8 cellular contexts compared by ENCODE assay signal in the genomic region with DNA sequence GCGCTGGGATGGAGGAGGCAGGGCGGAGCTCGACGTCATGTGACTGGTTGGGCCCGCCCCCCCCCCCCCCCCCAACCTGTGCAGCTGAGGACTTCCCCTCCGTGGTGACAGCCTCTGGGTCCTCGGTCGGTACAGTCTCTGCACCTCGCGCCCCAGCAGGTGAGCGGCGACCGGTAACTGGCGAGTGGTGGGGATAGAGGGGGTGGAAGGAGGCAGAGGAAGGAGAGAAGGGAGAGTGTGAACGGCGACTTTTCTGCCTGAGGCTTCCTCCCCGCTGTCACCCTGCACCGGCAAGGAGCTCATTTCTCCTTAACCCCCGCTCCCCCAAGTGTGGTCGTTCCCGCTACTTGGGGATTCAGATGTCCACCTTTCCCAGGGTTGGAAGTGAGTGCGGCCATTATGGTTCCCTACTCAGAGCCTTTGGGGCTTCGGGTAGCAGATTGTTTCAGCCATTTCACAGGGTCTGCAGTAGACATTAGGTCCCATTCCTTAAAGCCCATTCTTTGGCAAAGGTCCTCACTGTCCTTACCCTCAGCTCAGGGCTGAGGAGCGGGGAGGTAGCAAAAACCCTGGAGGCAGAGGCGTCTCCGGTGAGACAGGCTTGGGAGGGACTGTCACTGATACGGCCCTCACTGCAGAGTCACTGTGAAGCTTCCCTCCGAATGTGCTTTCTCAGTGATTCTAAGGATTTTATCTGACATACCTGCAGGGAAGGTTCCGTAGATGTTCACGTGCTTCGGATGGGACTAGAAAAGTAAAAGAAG. TPM values are rescaled to one million over a fixed set of nuclear protein-coding genes. Genes with fewer than 3 reads are reported as not detected.
DNase-seq lines count a peak whose midpoint lies in the region; ATAC-seq and TF ChIP-seq lines count a peak whose summit lies in the region.

A gene (plus strand): TSS at position 81 of the 764 bp plus-strand sequence. CDS start 31,719 bp downstream, outside the sequence.

- CTCF ChIA-PET in BJ (lab: Yijun Ruan, JAX): interaction anchor here (0.9 to 4.1 kb wide), 5 partner anchors 10 to 348 kb away, joined by 3 to 29 read pairs (median 3); no protein-coding TSS in a partner anchor
- CTCF ChIA-PET in activated naive CD4-positive, alpha-beta T cell treated with anti-CD3 and anti-CD28 coated beads, Interleukin-2, amount 10 ng/mL, durations not matched to agents 7 days and 5 days (lab: Charles Lee): interaction anchor here (0.9 to 3.8 kb wide), 3 partner anchors 12 to 308 kb away, joined by 3 to 50 read pairs (median 22); no protein-coding TSS in a partner anchor

- H3K36me3 ChIP-seq in BJ (ENCODE audit: control insufficient read depth, insufficient read depth, low read length): no peaks in the 10 kb centered on the region
- H3K36me3 ChIP-seq in urinary bladder (ENCODE audit: insufficient read depth): no peaks in the 10 kb centered on the region

- H3K4me3 ChIP-seq in BJ (ENCODE audit: low read depth, low read length): peak within 1 kb of the TSS; percentile 87
- H3K4me3 ChIP-seq in urinary bladder (ENCODE audit: low read depth, low read length): peak within 1 kb of the TSS; percentile 57

- peak within 1 kb of the TSS; percentile 100 for H3K27ac Mint-ChIP-seq in activated naive CD4-positive, alpha-beta T cell treated with anti-CD3 and anti-CD28 coated beads, Interleukin-2, amount 10 ng/mL, durations not matched to agents 7 days and 5 days

- H3K4me1 ChIP-seq in urinary bladder (ENCODE audit: insufficient read depth): no peaks in the 10 kb centered on the region

- DNase-seq in BJ (ENCODE audit: low read depth): no peak
- peak; percentile 92 for DNase-seq in SHP77 treated with DMSO at 0.1 percent for 48 hours (lab: John Stamatoyannopoulos, UW)
- peak; percentile 83 for DNase-seq in activated naive CD4-positive, alpha-beta T cell treated with anti-CD3 and anti-CD28 coated beads, Interleukin-2, amount 10 ng/mL, durations not matched to agents 7 days and 5 days
- DNase-seq in Right ventricle myocardium superior: peak; percentile 77
- DNase-seq in posterior vena cava (ENCODE audit: low spot score): peak; percentile 87

- H3K27ac ChIP-seq in urinary bladder (ENCODE audit: low read depth): peak within 1 kb of the TSS; percentile 91

- POLR2A ChIA-PET in BJ (lab: Charles Lee): interaction anchor here (0.6 kb wide), 2 partner anchors 645 to 1009 kb away, joined by 3 to 15 read pairs; no protein-coding TSS in a partner anchor

- H3K27me3 ChIP-seq in BJ (ENCODE audit: control insufficient read depth, insufficient read depth, low read length): no peaks in the 10 kb centered on the region

- intact Hi-C loops in Right ventricle myocardium superior (cut with DNase I) (loop anchor here (10.0 kb wide), 2 partner anchors 122 to 232 kb away; a partner anchor contains a TSS), posterior vena cava (cut with DNase I) (no loop called here)

- ATAC-seq in GM18909 (IDR thresholded peaks at IDR 0.05; ENCODE audit: poor library complexity, unreplicated experiment): peak; percentile 40
- ATAC-seq in HG03175 (IDR thresholded peaks at IDR 0.05; ENCODE audit: unreplicated experiment): peak; percentile 49
- peak; percentile 80 for ATAC-seq in Right ventricle myocardium superior (ENCODE audit: poor library complexity)

- no peaks in the 10 kb centered on the region for H3K27me3 Mint-ChIP-seq in activated naive CD4-positive, alpha-beta T cell treated with anti-CD3 and anti-CD28 coated beads, Interleukin-2, amount 10 ng/mL, durations not matched to agents 7 days and 5 days

- H3K9me3 Mint-ChIP-seq in activated naive CD4-positive, alpha-beta T cell treated with anti-CD3 and anti-CD28 coated beads, Interleukin-2, amount 10 ng/mL, durations not matched to agents 7 days and 5 days: no peaks in the 10 kb centered on the region

- under 1% methylated on average over 31 of the region's 31 CpGs for WGBS in urinary bladder

- H3K36me3 Mint-ChIP-seq in activated naive CD4-positive, alpha-beta T cell treated with anti-CD3 and anti-CD28 coated beads, Interleukin-2, amount 10 ng/mL, durations not matched to agents 7 days and 5 days: peaks cover 10% of the 10 kb centered on the region

- TF ChIP-seq CTCF in BJ (IDR thresholded peaks at IDR 0.05; ENCODE audit: insufficient read depth, low read depth, low read length): no peak

- H3K4me3 Mint-ChIP-seq in activated naive CD4-positive, alpha-beta T cell treated with anti-CD3 and anti-CD28 coated beads, Interleukin-2, amount 10 ng/mL, durations not matched to agents 7 days and 5 days: peak within 1 kb of the TSS; percentile 97

- H3K4me1 Mint-ChIP-seq in activated naive CD4-positive, alpha-beta T cell treated with anti-CD3 and anti-CD28 coated beads, Interleukin-2, amount 10 ng/mL, durations not matched to agents 7 days and 5 days: peaks cover 54% of the 10 kb centered on the region

RNA-seq across cellular contexts. Expression of the gene that starts here (rescaled TPM):
- 14.5 and 29.7 TPM in 2 replicates for polyA plus RNA-seq in BJ (2011; rRNA removed)
- 24.3 and 29.0 TPM in 2 replicates for polyA minus RNA-seq in BJ (2011; rRNA and poly(A)+ RNA removed)
- total RNA-seq in Right ventricle myocardium superior: 17.9 TPM
- total RNA-seq in posterior vena cava: 10 to 100 TPM; 38.5 to 42.5 TPM
- total RNA-seq in urinary bladder: 55.0 TPM
- polyA plus RNA-seq in urinary bladder: 14.2 TPM
